ENCODE assay signal across 1 cellular context in the genomic region with DNA sequence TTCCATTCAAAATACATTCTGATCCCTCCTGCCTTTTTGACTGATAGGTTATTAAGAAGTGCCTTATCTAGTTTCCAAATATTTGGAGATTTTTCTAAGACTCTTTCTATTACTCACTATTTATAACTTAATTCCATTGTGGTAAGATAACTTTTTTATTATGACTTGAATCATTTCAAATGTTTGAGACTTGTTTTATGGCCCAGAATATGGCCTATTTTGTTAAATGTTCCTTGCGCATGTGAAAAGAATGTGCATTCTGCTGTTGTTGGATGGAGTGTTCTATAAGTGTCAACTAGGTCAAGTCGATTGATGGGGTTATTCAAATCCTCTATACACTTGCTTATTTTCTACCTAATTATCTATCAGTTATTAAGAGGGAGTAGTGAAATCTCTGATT.
TF ChIP-seq lines count a peak whose summit lies in the region.

No MANE protein-coding gene starts in this region.

TF ChIP-seq in IMR-90, 13 proteins besides CTCF, POLR2A, EP300 and RAD21 (continued from another document):
- TF ChIP-seq MAZ (IDR thresholded peaks at IDR 0.05; ENCODE audit: borderline replicate concordance, low read depth, low read length) (no peak), CEBPB (IDR thresholded peaks at IDR 0.05; ENCODE audit: low read depth, low read length) (no peak), MXI1 (IDR thresholded peaks at IDR 0.05; ENCODE audit: borderline replicate concordance, low read depth, low read length) (no peak)
- TF ChIP-seq, protein P1, sequence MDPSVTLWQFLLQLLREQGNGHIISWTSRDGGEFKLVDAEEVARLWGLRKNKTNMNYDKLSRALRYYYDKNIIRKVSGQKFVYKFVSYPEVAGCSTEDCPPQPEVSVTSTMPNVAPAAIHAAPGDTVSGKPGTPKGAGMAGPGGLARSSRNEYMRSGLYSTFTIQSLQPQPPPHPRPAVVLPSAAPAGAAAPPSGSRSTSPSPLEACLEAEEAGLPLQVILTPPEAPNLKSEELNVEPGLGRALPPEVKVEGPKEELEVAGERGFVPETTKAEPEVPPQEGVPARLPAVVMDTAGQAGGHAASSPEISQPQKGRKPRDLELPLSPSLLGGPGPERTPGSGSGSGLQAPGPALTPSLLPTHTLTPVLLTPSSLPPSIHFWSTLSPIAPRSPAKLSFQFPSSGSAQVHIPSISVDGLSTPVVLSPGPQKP (IDR thresholded peaks at IDR 0.05; ENCODE audit: borderline replicate concordance, low read depth, low read length): no peak
